ENCODE assay signal across 10 cellular contexts in the genomic region with DNA sequence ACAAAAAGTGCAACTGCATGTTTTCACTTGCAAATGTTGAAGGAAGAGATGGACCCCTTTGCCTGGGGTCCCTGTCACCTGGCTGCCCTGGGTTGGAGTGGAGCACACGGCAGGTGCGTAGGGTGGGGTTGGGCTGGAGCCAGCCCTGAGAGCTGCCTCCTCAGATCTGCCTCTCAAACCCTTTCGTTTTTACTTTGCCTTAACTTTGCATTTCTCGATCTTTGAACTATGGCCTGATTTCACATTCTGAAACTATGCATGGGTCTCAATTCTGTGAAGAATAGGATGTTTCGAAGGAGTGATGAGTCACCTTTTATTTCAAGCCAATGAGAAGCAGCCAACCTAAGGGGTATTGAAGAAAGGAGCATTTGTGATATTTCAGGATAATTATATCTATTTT.
DNase-seq lines count a peak whose midpoint lies in the region; ATAC-seq, FAIRE-seq and TF ChIP-seq lines count a peak whose summit lies in the region.
"Had no signal": no experiment of that assay in that cellular context is flagged by ENCODE, and none has a peak within 500 bp of the region (broad histone marks: within the 10 kb centered on the region; RNA-seq: fewer than 3 reads in every experiment).

No MANE protein-coding gene starts in this region.

- H3K27ac ChIP-seq in endothelial cell of umbilical vein (ENCODE audit: insufficient read depth, low read depth, low read length): no peak overlapping the region
- H3K27ac ChIP-seq in RWPE1: no peak overlapping the region
- H3K27ac ChIP-seq: tibial nerve had no signal

- H3K9me3 ChIP-seq in endothelial cell of umbilical vein (replicated peaks; ENCODE audit: control insufficient read depth, insufficient read depth, low read length) (no peaks in the 10 kb centered on the region), BE2C (no peaks in the 10 kb centered on the region)
- H3K9me3 ChIP-seq: tibial nerve had no signal

- DNase-seq in endothelial cell of umbilical vein (ENCODE audit: low read depth, low spot score) (no peak), midbrain (lab: John Stamatoyannopoulos, UW) (no peak), RWPE1 (ENCODE audit: low spot score) (no peak), BE2C (no peak), dedifferentiated amniotic fluid mesenchymal stem cell (ENCODE audit: extremely low spot score) (no peak)

- dilution Hi-C loops in endothelial cell of umbilical vein (cut with MboI; ENCODE audit: extremely low pct_ligation_motif_present, low sequenced_read_pairs): no loop called here

- H3K4me1 ChIP-seq in endothelial cell of umbilical vein (ENCODE audit: control insufficient read depth, extremely low read depth, insufficient read depth, low read length) (no peaks in the 10 kb centered on the region), BE2C (no peaks in the 10 kb centered on the region)
- H3K4me1 ChIP-seq: tibial nerve had no signal

- FAIRE-seq in endothelial cell of umbilical vein (lab: Jason Lieb, UNC): no peak

- H3K4me3 ChIP-seq in endothelial cell of umbilical vein (replicated peaks in 1 of 3; ENCODE audit: insufficient read depth in 1 of 3, low read depth in 1 of 3, low read length in 3 of 3) (no peak overlapping the region), BE2C (ENCODE audit: low read depth, low read length) (no peak overlapping the region)
- H3K4me3 ChIP-seq: tibial nerve had no signal

- POLR2A ChIA-PET in endothelial cell of umbilical vein (lab: Charles Lee): no interaction called here
- POLR2A ChIA-PET in RWPE1 (lab: Yijun Ruan, JAX; ENCODE audit: low non-redundant PET): no interaction called here

- TF ChIP-seq CTCF in endothelial cell of umbilical vein (IDR thresholded peaks at IDR 0.05; ENCODE audit: extremely low read depth in 1 of 2, insufficient read depth in 1 of 2, low read depth in 1 of 2, low read length in 2 of 2) (no peak), RWPE1 (conservative IDR thresholded peaks at IDR 0.05; ENCODE audit: low read depth) (no peak), BE2C (IDR thresholded peaks at IDR 0.05; ENCODE audit: low read depth, low read length) (no peak)

- H3K79me2 ChIP-seq in endothelial cell of umbilical vein (ENCODE audit: control insufficient read depth, insufficient read depth, low read length): no peaks in the 10 kb centered on the region

- no peak overlapping the region for H3K4me2 ChIP-seq in endothelial cell of umbilical vein (ENCODE audit: insufficient read depth, low read length)

- H3K27me3 ChIP-seq in endothelial cell of umbilical vein (ENCODE audit: control insufficient read depth in 2 of 2, insufficient read depth in 2 of 2, low read length in 2 of 2) (peaks cover 3 to 6% of the 10 kb centered on the region in 2 experiments), BE2C (no peaks in the 10 kb centered on the region)

- H2AFZ ChIP-seq in endothelial cell of umbilical vein (ENCODE audit: low read depth, low read length): no peak overlapping the region

- ATAC-seq in GM18508 (IDR thresholded peaks at IDR 0.05; ENCODE audit: insufficient read depth, unreplicated experiment) (peak; percentile 71), GM21381 (IDR thresholded peaks at IDR 0.05; ENCODE audit: unreplicated experiment) (peak; percentile 90), HG03432 (IDR thresholded peaks at IDR 0.05; ENCODE audit: unreplicated experiment) (peak; percentile 94)
- ATAC-seq: HCT116 had no signal

- no peaks in the 10 kb centered on the region for H3K9me1 ChIP-seq in endothelial cell of umbilical vein (replicated peaks; ENCODE audit: control insufficient read depth, extremely low read depth, insufficient read depth, low read length)

- H4K20me1 ChIP-seq in endothelial cell of umbilical vein (replicated peaks; ENCODE audit: control insufficient read depth, extremely low read depth, insufficient read depth, low read length): no peaks in the 10 kb centered on the region

- H3K9ac ChIP-seq in endothelial cell of umbilical vein (replicated peaks; ENCODE audit: extremely low read depth, insufficient read depth, low read length): no peak overlapping the region

- H3K36me3 ChIP-seq in endothelial cell of umbilical vein (ENCODE audit: control insufficient read depth in 2 of 2, extremely low read depth in 1 of 2, insufficient read depth in 2 of 2, low read length in 2 of 2) (no peaks in the 10 kb centered on the region), BE2C (no peaks in the 10 kb centered on the region)
- H3K36me3 ChIP-seq: tibial nerve had no signal

- TF ChIP-seq POLR2A in endothelial cell of umbilical vein (IDR thresholded peaks at IDR 0.05; ENCODE audit: low read depth, low read length): no peak

- CTCF ChIA-PET in endothelial cell of umbilical vein (lab: Charles Lee): no interaction called here
- CTCF ChIA-PET in RWPE1 (lab: Yijun Ruan, JAX): no interaction called here

- BruUV-seq in endothelial cell of umbilical vein (replicated peaks; lab: Mats Ljungman, UMichigan): no TSS peak

- intact Hi-C loops in endothelial cell of umbilical vein (cut with micrococcal nuclease): no loop called here

TF ChIP-seq in endothelial cell of umbilical vein, 7 proteins besides CTCF, POLR2A, EP300 and RAD21:
- TF ChIP-seq, protein P1, sequence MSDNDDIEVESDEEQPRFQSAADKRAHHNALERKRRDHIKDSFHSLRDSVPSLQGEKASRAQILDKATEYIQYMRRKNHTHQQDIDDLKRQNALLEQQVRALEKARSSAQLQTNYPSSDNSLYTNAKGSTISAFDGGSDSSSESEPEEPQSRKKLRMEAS (IDR thresholded peaks at IDR 0.05; ENCODE audit: insufficient read depth, insufficient read length): no peak
- TF ChIP-seq JUN (IDR thresholded peaks at IDR 0.05; ENCODE audit: borderline replicate concordance, insufficient read depth, insufficient read length, low read depth): peak; percentile 18
